Comparison of ENCODE assay signal across 1 cellular context in genomic region chr15:68553594-68553993, GRCh38.
TF ChIP-seq lines count a peak whose summit lies in the region.

No MANE protein-coding gene starts in this region.

TF ChIP-seq in IMR-90, 13 proteins besides CTCF, POLR2A, EP300 and RAD21 (continued from another document):
- TF ChIP-seq, protein P1, sequence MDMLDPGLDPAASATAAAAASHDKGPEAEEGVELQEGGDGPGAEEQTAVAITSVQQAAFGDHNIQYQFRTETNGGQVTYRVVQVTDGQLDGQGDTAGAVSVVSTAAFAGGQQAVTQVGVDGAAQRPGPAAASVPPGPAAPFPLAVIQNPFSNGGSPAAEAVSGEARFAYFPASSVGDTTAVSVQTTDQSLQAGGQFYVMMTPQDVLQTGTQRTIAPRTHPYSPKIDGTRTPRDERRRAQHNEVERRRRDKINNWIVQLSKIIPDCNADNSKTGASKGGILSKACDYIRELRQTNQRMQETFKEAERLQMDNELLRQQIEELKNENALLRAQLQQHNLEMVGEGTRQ (IDR thresholded peaks at IDR 0.05; ENCODE audit: low read depth, low read length), result no peak
- no peak for TF ChIP-seq MXI1 (IDR thresholded peaks at IDR 0.05; ENCODE audit: borderline replicate concordance, low read depth, low read length)
- no peak for TF ChIP-seq BHLHE40 (IDR thresholded peaks at IDR 0.05; ENCODE audit: low read depth, low read length)
- no peak for TF ChIP-seq SMC3 (IDR thresholded peaks at IDR 0.05; ENCODE audit: low read depth, low read length)
- TF ChIP-seq NFE2L2 (IDR thresholded peaks at IDR 0.05; ENCODE audit: low read depth, low read length), result no peak
